Comparison of ENCODE assay signal across 11 cellular contexts in genomic region chr3:40780801-40781406, GRCh38.
DNase-seq lines count a peak whose midpoint lies in the region; ATAC-seq and TF ChIP-seq lines count a peak whose summit lies in the region.
"Had no signal": no experiment of that assay in that cellular context is flagged by ENCODE, and none has a peak within 500 bp of the region (broad histone marks: within the 10 kb centered on the region; RNA-seq: fewer than 3 reads in every experiment).

No MANE protein-coding gene starts in this region.

- ATAC-seq in HG02840 (IDR thresholded peaks at IDR 0.05; ENCODE audit: low FRiP score, unreplicated experiment) = no peak
- no peak for ATAC-seq in HG03342 (IDR thresholded peaks at IDR 0.05; ENCODE audit: unreplicated experiment)
- ATAC-seq: activated T-cell treated with anti-CD3 and anti-CD28 coated beads, Interleukin-2, amount 50 U/mL, for 4 hours; stimulated activated memory B cell treated with anti-CD40 and anti-IgM and Interleukin-4, amounts not matched to agents 10 μg/mL and 1 μg/mL and 100 μg/mL, for 72 hours had no signal

- H3K4me1 Mint-ChIP-seq in chondrocyte (ENCODE audit: low read depth) = peaks cover 27% of the 10 kb centered on the region
- H3K4me1 Mint-ChIP-seq: stimulated activated memory B cell treated with anti-CD40 and anti-IgM and Interleukin-4, amounts not matched to agents 10 μg/mL and 1 μg/mL and 100 μg/mL, for 72 hours had no signal

- no peak for TF ChIP-seq POLR2A in spleen (IDR thresholded peaks at IDR 0.05)

- H3K4me3 ChIP-seq in spleen = no peak overlapping the region
- H3K4me3 ChIP-seq: PC-9 had no signal

- peak overlapping the region; percentile 67 for H3K27ac ChIP-seq in layer of hippocampus (ENCODE audit: low read depth, low read length)
- peak overlapping the region in 7 of 8 donors; percentile 51 to 67 (median 64) for H3K27ac ChIP-seq in spleen
- H3K27ac ChIP-seq: PC-9 had no signal

- H3K9me3 ChIP-seq in spleen = no peaks in the 10 kb centered on the region

- peak; percentile 63 for DNase-seq in NCI-H1092 (lab: John Stamatoyannopoulos, UW)
- no peak for DNase-seq in chondrocyte (ENCODE audit: low spot score)
- no peak for DNase-seq in spleen
- DNase-seq in D341Med (ENCODE audit: low spot score) = no peak
- no peak for DNase-seq in GM13976 (ENCODE audit: low spot score)
- DNase-seq: activated T-cell treated with anti-CD3 and anti-CD28 coated beads, Interleukin-2, amount 50 U/mL, for 4 hours had no signal

- peaks cover 7% of the 10 kb centered on the region for H3K27me3 Mint-ChIP-seq in chondrocyte (ENCODE audit: low read depth)

- H3K36me3 Mint-ChIP-seq in chondrocyte (ENCODE audit: low read depth) = no peaks in the 10 kb centered on the region
- H3K36me3 Mint-ChIP-seq: stimulated activated memory B cell treated with anti-CD40 and anti-IgM and Interleukin-4, amounts not matched to agents 10 μg/mL and 1 μg/mL and 100 μg/mL, for 72 hours had no signal

- no peaks in the 10 kb centered on the region for H3K36me3 ChIP-seq in spleen

- 59 to 72% (median 65%) methylated on average over 17 of the region's 17 CpGs for WGBS in spleen, 5 donors

- TF ChIP-seq CTCF in chondrocyte (IDR thresholded peaks at IDR 0.05) = peak; percentile 27
- no peak for TF ChIP-seq CTCF in spleen (IDR thresholded peaks at IDR 0.05 in 8 of 11, conservative IDR thresholded peaks at IDR 0.05 in 3 of 11)
- no peak for TF ChIP-seq CTCF in GM13976 (IDR thresholded peaks at IDR 0.05; ENCODE audit: borderline replicate concordance, control extremely low read depth, extremely low read depth, insufficient read depth, missing control alignments)

- in situ Hi-C loops in GM13976 (cut with MboI; ENCODE audit: low sequenced_read_pairs, unreplicated experiment) = no loop called here

- intact Hi-C loops in spleen (cut with DNase I; ENCODE audit: low total_unique reads) = no loop called here

- H3K4me3 Mint-ChIP-seq in chondrocyte (ENCODE audit: unreplicated experiment) = peak overlapping the region; percentile 58
- H3K4me3 Mint-ChIP-seq: activated T-cell treated with anti-CD3 and anti-CD28 coated beads, Interleukin-2, amount 50 U/mL, for 4 hours; stimulated activated memory B cell treated with anti-CD40 and anti-IgM and Interleukin-4, amounts not matched to agents 10 μg/mL and 1 μg/mL and 100 μg/mL, for 72 hours had no signal

- no peaks in the 10 kb centered on the region for H3K9me3 Mint-ChIP-seq in chondrocyte (ENCODE audit: low read depth)
- H3K9me3 Mint-ChIP-seq: activated T-cell treated with anti-CD3 and anti-CD28 coated beads, Interleukin-2, amount 50 U/mL, for 4 hours; stimulated activated memory B cell treated with anti-CD40 and anti-IgM and Interleukin-4, amounts not matched to agents 10 μg/mL and 1 μg/mL and 100 μg/mL, for 72 hours had no signal

- H3K27ac Mint-ChIP-seq in chondrocyte (ENCODE audit: unreplicated experiment) = peak overlapping the region; percentile 97
- H3K27ac Mint-ChIP-seq: stimulated activated memory B cell treated with anti-CD40 and anti-IgM and Interleukin-4, amounts not matched to agents 10 μg/mL and 1 μg/mL and 100 μg/mL, for 72 hours had no signal

- peaks cover 0 to 14% (median 3%) of the 10 kb centered on the region in 6 donors for H3K4me1 ChIP-seq in spleen

- H3K27me3 ChIP-seq in layer of hippocampus (ENCODE audit: control insufficient read depth, insufficient read depth, low read length) (no peaks in the 10 kb centered on the region), spleen (replicated peaks in 1 of 7) (peaks cover 0 to 4% (median 0%) of the 10 kb centered on the region in 7 donors)
